18 cellular contexts compared by ENCODE assay signal in genomic region chr15:99496302-99496629, GRCh38.
DNase-seq lines count a peak whose midpoint lies in the region; ATAC-seq and TF ChIP-seq lines count a peak whose summit lies in the region.
"Had no signal": no experiment of that assay in that cellular context is flagged by ENCODE, and none has a peak within 500 bp of the region (broad histone marks: within the 10 kb centered on the region; RNA-seq: fewer than 3 reads in every experiment).

No MANE protein-coding gene starts in this region.

- peaks cover 29% of the 10 kb centered on the region for H3K36me3 ChIP-seq in BLaER1
- H3K36me3 ChIP-seq in KOPT-K1 (ENCODE audit: insufficient read depth, low read length) = no peaks in the 10 kb centered on the region
- no peaks in the 10 kb centered on the region for H3K36me3 ChIP-seq in endodermal cell (ENCODE audit: control insufficient read depth, insufficient read depth, low read length)
- no peaks in the 10 kb centered on the region for H3K36me3 ChIP-seq in osteoblast (ENCODE audit: insufficient read depth, low read length)
- no peaks in the 10 kb centered on the region for H3K36me3 ChIP-seq in CD8-positive, alpha-beta memory T cell (ENCODE audit: insufficient read depth, low read length)
- H3K36me3 ChIP-seq: Peyer's patch, thoracic aorta had no signal

- H3K4me2 ChIP-seq in BLaER1 (peak overlapping the region; percentile 75), osteoblast (ENCODE audit: insufficient read depth, low read length) (no peak overlapping the region)

- H3K9me3 ChIP-seq in BLaER1 = peaks cover 36% of the 10 kb centered on the region
- peaks cover 30% of the 10 kb centered on the region for H3K9me3 ChIP-seq in KOPT-K1 (ENCODE audit: insufficient read depth, low read length, poor library complexity, severe bottlenecking)
- H3K9me3 ChIP-seq in endodermal cell (ENCODE audit: control insufficient read depth, low read length) = no peaks in the 10 kb centered on the region
- H3K9me3 ChIP-seq in osteoblast (ENCODE audit: low read depth, low read length) = no peaks in the 10 kb centered on the region
- H3K9me3 ChIP-seq in CD8-positive, alpha-beta memory T cell (ENCODE audit: low read length) = no peaks in the 10 kb centered on the region
- H3K9me3 ChIP-seq: Peyer's patch, psoas muscle, thoracic aorta had no signal

- no peak overlapping the region for H3K4me3 Mint-ChIP-seq in endodermal cell
- H3K4me3 Mint-ChIP-seq in CD8-positive, alpha-beta memory T cell = no peak overlapping the region

- H3K27ac ChIP-seq in BLaER1 = peak overlapping the region; percentile 90
- peak overlapping the region; percentile 74 for H3K27ac ChIP-seq in KOPT-K1 (ENCODE audit: low read depth, low read length, poor library complexity, severe bottlenecking)
- H3K27ac ChIP-seq in endodermal cell (ENCODE audit: low read depth, low read length) = peak overlapping the region; percentile 89
- H3K27ac ChIP-seq in osteoblast (ENCODE audit: low read depth, low read length) = no peak overlapping the region
- no peak overlapping the region for H3K27ac ChIP-seq in CD8-positive, alpha-beta memory T cell (ENCODE audit: low read depth, low read length)
- H3K27ac ChIP-seq: psoas muscle, thoracic aorta had no signal

- peak overlapping the region; percentile 81 for H2AFZ ChIP-seq in osteoblast (ENCODE audit: low read length)

- H3K27me3 ChIP-seq in BLaER1 (no peaks in the 10 kb centered on the region), endodermal cell (ENCODE audit: control insufficient read depth, insufficient read depth, low read length, poor library complexity, severe bottlenecking) (no peaks in the 10 kb centered on the region), osteoblast (ENCODE audit: insufficient read depth, low read length) (no peaks in the 10 kb centered on the region)
- no peaks in the 10 kb centered on the region for H3K27me3 ChIP-seq in CD8-positive, alpha-beta memory T cell (ENCODE audit: insufficient read depth, low read length, poor library complexity, severe bottlenecking)
- H3K27me3 ChIP-seq: Peyer's patch had no signal

- H3K9me3 Mint-ChIP-seq in endodermal cell = peaks cover 5% of the 10 kb centered on the region
- H3K9me3 Mint-ChIP-seq in CD8-positive, alpha-beta memory T cell = no peaks in the 10 kb centered on the region

- DNase-seq in endodermal cell = no peak
- DNase-seq in osteoblast (ENCODE audit: insufficient read length, low spot score, missing footprints) = no peak
- DNase-seq in stimulated activated CD4-positive, alpha-beta T cell treated with anti-CD3 and anti-CD28 coated beads, Interleukin-4, amount 100 ng/mL, for 24 hours = no peak
- no peak for DNase-seq in CD8-positive, alpha-beta memory T cell
- DNase-seq: activated T-cell treated with anti-CD3 and anti-CD28 coated beads, Interleukin-2, amount 50 U/mL, for 48 hours; DMS153; hypothalamus; MM.1S; NCI-H2081 treated with DMSO at 0.1 percent for 48 hours; NCI-H69; Peyer's patch; psoas muscle; stimulated activated CD4-positive, alpha-beta T cell treated with anti-CD3 and anti-CD28 coated beads, Interleukin-12 subunit alpha, Interleukin-12 subunit beta, amount 100 ng/mL, for 4 hours had no signal

- no peaks in the 10 kb centered on the region for H3K27me3 Mint-ChIP-seq in endodermal cell (ENCODE audit: insufficient read depth)
- peaks cover 0 to 26% of the 10 kb centered on the region in 2 donors for H3K27me3 Mint-ChIP-seq in CD8-positive, alpha-beta memory T cell

- POLR2A ChIA-PET in CD8-positive, alpha-beta memory T cell (lab: Charles Lee) = no interaction called here

- 93 to 100% methylated on average over 2 to 9 of the region's 9 CpGs for WGBS in endodermal cell (ENCODE audit: insufficient coverage in 1 of 2, insufficient read length in 1 of 2), 2 experiments

- H3K79me2 ChIP-seq in osteoblast (ENCODE audit: insufficient read depth, low read length) = no peaks in the 10 kb centered on the region

- ATAC-seq in GM21528 (IDR thresholded peaks at IDR 0.05; ENCODE audit: low FRiP score, unreplicated experiment) (no peak), HG03378 (IDR thresholded peaks at IDR 0.05; ENCODE audit: unreplicated experiment) (no peak)
- ATAC-seq: psoas muscle had no signal

- H3K9ac ChIP-seq in BLaER1 (peak overlapping the region; percentile 76), endodermal cell (ENCODE audit: extremely low read depth, low read length, poor library complexity, severe bottlenecking) (no peak overlapping the region)

- no peaks in the 10 kb centered on the region for H3K36me3 Mint-ChIP-seq in endodermal cell (ENCODE audit: low read depth)
- H3K36me3 Mint-ChIP-seq in CD8-positive, alpha-beta memory T cell = no peaks in the 10 kb centered on the region

- H3K4me1 Mint-ChIP-seq in endodermal cell = no peaks in the 10 kb centered on the region
- H3K4me1 Mint-ChIP-seq in CD8-positive, alpha-beta memory T cell = peaks cover 4 to 7% (median 5%) of the 10 kb centered on the region in 3 donors

- CTCF ChIA-PET in CD8-positive, alpha-beta memory T cell (lab: Charles Lee) = no interaction called here

- H4K20me1 ChIP-seq in BLaER1 (no peaks in the 10 kb centered on the region), osteoblast (ENCODE audit: insufficient read depth, low read length) (no peaks in the 10 kb centered on the region)

- H3K27ac Mint-ChIP-seq in endodermal cell = no peak overlapping the region
- peak overlapping the region in 1 of 8 donors; percentile 53 for H3K27ac Mint-ChIP-seq in CD8-positive, alpha-beta memory T cell

- TF ChIP-seq CTCF in endodermal cell (conservative IDR thresholded peaks at IDR 0.05) = no peak
- TF ChIP-seq CTCF in osteoblast (IDR thresholded peaks at IDR 0.05; ENCODE audit: extremely low read depth, low read depth, low read length) = no peak

- H3K4me1 ChIP-seq in BLaER1 (peaks cover 59% of the 10 kb centered on the region), endodermal cell (ENCODE audit: control insufficient read depth, insufficient read depth, low read length) (no peaks in the 10 kb centered on the region), osteoblast (ENCODE audit: insufficient read depth, low read length) (peaks cover 3% of the 10 kb centered on the region)
- peaks cover 20% of the 10 kb centered on the region for H3K4me1 ChIP-seq in CD8-positive, alpha-beta memory T cell (ENCODE audit: insufficient read depth, low read length)
- H3K4me1 ChIP-seq: psoas muscle had no signal

- H3K4me3 ChIP-seq in BLaER1 (peak overlapping the region; percentile 11), endodermal cell (ENCODE audit: low read length) (no peak overlapping the region), osteoblast (ENCODE audit: insufficient read depth, low read length) (no peak overlapping the region)
- no peak overlapping the region for H3K4me3 ChIP-seq in CD8-positive, alpha-beta memory T cell (ENCODE audit: low read length)
- H3K4me3 ChIP-seq: Peyer's patch, psoas muscle, thoracic aorta had no signal

Comparison
In these comparisons a context has a peak if more than half of its experiments do, and no peak if none do; other contexts are left out.
1. H3K27ac ChIP-seq: peak in BLaER1 (single experiment), KOPT-K1 (single experiment) and endodermal cell (single experiment); none in osteoblast (single experiment) and CD8-positive, alpha-beta memory T cell (single experiment).